8 cellular contexts compared by ENCODE assay signal in genomic region chr1:100896481-100896982, GRCh38. TPM values are rescaled to one million over a fixed set of nuclear protein-coding genes. Genes with fewer than 3 reads are reported as not detected.
DNase-seq lines count a peak whose midpoint lies in the region; ATAC-seq, FAIRE-seq and TF ChIP-seq lines count a peak whose summit lies in the region.

No MANE protein-coding gene starts in this region.

- H3K4me2 ChIP-seq in skeletal muscle satellite cell (ENCODE audit: low read length): peak overlapping the region; percentile 94

- H3K9me3 ChIP-seq in skeletal muscle satellite cell (replicated peaks; ENCODE audit: low read length): no peaks in the 10 kb centered on the region

- peak overlapping the region; percentile 77 for H3K4me3 ChIP-seq in skeletal muscle satellite cell (ENCODE audit: low read length)

- H3K9ac ChIP-seq in skeletal muscle satellite cell (ENCODE audit: low read depth, low read length): peak overlapping the region; percentile 94

- peaks cover 26% of the 10 kb centered on the region for H3K4me1 ChIP-seq in skeletal muscle satellite cell (ENCODE audit: control insufficient read depth, insufficient read depth, low read length)

- TF ChIP-seq CTCF in D721Med (IDR thresholded peaks at IDR 0.05; ENCODE audit: insufficient read depth, missing control alignments): no peak

- H3K27me3 ChIP-seq in skeletal muscle satellite cell (ENCODE audit: control insufficient read depth, insufficient read depth, low read length): no peaks in the 10 kb centered on the region

- peaks cover 28% of the 10 kb centered on the region for H3K36me3 ChIP-seq in skeletal muscle satellite cell (ENCODE audit: insufficient read depth, low read length)

- ATAC-seq in GM21515 (IDR thresholded peaks at IDR 0.05; ENCODE audit: unreplicated experiment) (peak; percentile 41), SK-N-SH treated with all-trans-retinoic acid at 6 μM for 48 hours (peak; percentile 37)

- FAIRE-seq in D721Med (lab: Jason Lieb, UNC): no peak

- DNase-seq in ELR (ENCODE audit: low read depth): peak; percentile 78
- peak; percentile 24 for DNase-seq in HuH-7 (ENCODE audit: low spot score)
- DNase-seq in activated naive CD8-positive, alpha-beta T cell treated with anti-CD3 and anti-CD28 coated beads, Interleukin-2, amount 50 U/mL, for 16 hours (ENCODE audit: low read depth, low spot score): peak; percentile 25
- peak; percentile 48 for DNase-seq in hepatic stellate cell (ENCODE audit: low spot score)
- no peak for DNase-seq in D721Med (ENCODE audit: insufficient read length, low spot score)

TF ChIP-seq in SK-N-SH treated with all-trans-retinoic acid at 6 μM for 48 hours, 23 proteins besides CTCF, POLR2A, EP300 and RAD21:
- TF ChIP-seq ZC3H10 (CRISPR knock-in tag; IDR thresholded peaks at IDR 0.05) (no peak), PPARA (CRISPR knock-in tag; IDR thresholded peaks at IDR 0.05; ENCODE audit: borderline replicate concordance) (no peak), OSR1 (CRISPR knock-in tag; IDR thresholded peaks at IDR 0.05) (no peak), CSRNP3 (CRISPR knock-in tag; IDR thresholded peaks at IDR 0.05) (no peak), ZNF70 (CRISPR knock-in tag; IDR thresholded peaks at IDR 0.05) (no peak), ZNF8 (CRISPR knock-in tag; IDR thresholded peaks at IDR 0.05) (no peak), ISL1 (CRISPR knock-in tag; IDR thresholded peaks at IDR 0.05) (no peak), CREB5 (CRISPR knock-in tag; IDR thresholded peaks at IDR 0.05; ENCODE audit: low read depth) (no peak), BACH2 (CRISPR knock-in tag; IDR thresholded peaks at IDR 0.05; ENCODE audit: borderline replicate concordance) (no peak), ZFP30 (CRISPR knock-in tag; IDR thresholded peaks at IDR 0.05) (no peak), POU6F1 (CRISPR knock-in tag; IDR thresholded peaks at IDR 0.05; ENCODE audit: borderline replicate concordance, low read depth) (no peak), ZFP3 (CRISPR knock-in tag; IDR thresholded peaks at IDR 0.05) (no peak), ZNF565 (CRISPR knock-in tag; conservative IDR thresholded peaks at IDR 0.05; ENCODE audit: low read depth) (no peak), GLIS3 (CRISPR knock-in tag; IDR thresholded peaks at IDR 0.05) (no peak)
TF ChIP-seq in SK-N-SH treated with all-trans-retinoic acid at 6 μM for 48 hours: peak in this region for 0.

RNA-seq across cellular contexts. Expression of gene SLC30A7, which starts 0.6 kb away (rescaled TPM):
- 40.6 and 43.6 TPM in 2 replicates for total RNA-seq in skeletal muscle satellite cell (2012; rRNA removed)

RNA-seq across cellular contexts. Expression of gene EXTL2, which starts 1.9 kb away (rescaled TPM):
- total RNA-seq in skeletal muscle satellite cell (2012; rRNA removed): 24.2 and 27.4 TPM in 2 replicates
